ENCODE assay signal across 23 cellular contexts in the genomic region with DNA sequence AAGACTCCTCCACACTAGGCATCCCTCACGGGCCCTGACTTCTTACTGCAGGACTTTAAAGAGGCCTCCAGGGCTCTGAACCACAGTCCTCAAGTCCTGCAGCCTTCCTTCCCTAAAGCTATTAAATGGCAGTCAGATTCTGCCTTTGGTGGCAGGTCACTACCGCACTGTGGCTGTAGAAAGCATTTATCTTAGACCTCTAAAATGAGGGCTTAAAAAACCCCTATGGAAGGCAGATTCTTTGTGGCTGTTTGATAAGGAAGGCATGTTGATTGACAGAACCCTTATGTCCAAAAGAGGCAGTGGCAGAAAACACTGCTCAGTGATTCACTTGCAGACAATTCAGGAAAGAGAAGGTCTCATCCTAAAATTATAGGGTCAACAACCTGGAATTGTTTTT.
DNase-seq lines count a peak whose midpoint lies in the region; ATAC-seq lines count a peak whose summit lies in the region.
"Had no signal": no experiment of that assay in that cellular context is flagged by ENCODE, and none has a peak within 500 bp of the region (broad histone marks: within the 10 kb centered on the region; RNA-seq: fewer than 3 reads in every experiment).

No MANE protein-coding gene starts in this region.

- H3K36me3 ChIP-seq in trophoblast cell (ENCODE audit: control insufficient read depth in 1 of 2, insufficient read depth in 2 of 2, low read length in 2 of 2) = no peaks in the 10 kb centered on the region

- H4K91ac ChIP-seq in trophoblast cell (ENCODE audit: low read depth, low read length) = peak overlapping the region; percentile 55

- H3K4me1 ChIP-seq in trophoblast cell (ENCODE audit: control insufficient read depth in 1 of 2, insufficient read depth in 2 of 2, low read length in 2 of 2) = peaks cover 2 to 3% of the 10 kb centered on the region in 2 experiments
- H3K4me1 ChIP-seq: BLaER1 treated with 17β-estradiol and CSF1 and Interleukin-3, amounts not matched to agents 10 nM and 100 nM had no signal

- H3K79me1 ChIP-seq in trophoblast cell (ENCODE audit: low read length) = no peaks in the 10 kb centered on the region

- DNase-seq in NCI-H82 (lab: John Stamatoyannopoulos, UW) (peak; percentile 14), NCI-H82 treated with DMSO at 0.1 percent for 48 hours (lab: John Stamatoyannopoulos, UW; ENCODE audit: unreplicated experiment) (no peak), astrocyte of the hippocampus (ENCODE audit: low read depth, low spot score) (peak; percentile 14), islet precursor cell (peak; percentile 73), trophoblast cell (peak; percentile 57 to 91), RPMI8226 (no peak)
- DNase-seq: 8988T; CD4-positive, alpha-beta memory T cell; DMS 273 treated with DMSO at 0.1 percent for 48 hours; DMS79 treated with DMSO at 0.1 percent for 48 hours; KBM-7; MM.1S; NCI-H1092; NCI-H1436; NCI-H187 treated with DMSO at 0.1 percent for 48 hours; NCI-H2107; NCI-H510A treated with DMSO at 0.1 percent for 48 hours; NCI-H774; Right ventricle myocardium superior had no signal

- no peaks in the 10 kb centered on the region for H3K79me2 ChIP-seq in trophoblast cell (ENCODE audit: control insufficient read depth, insufficient read depth, low read length, poor library complexity)

- no peak overlapping the region for H3K4me3 ChIP-seq in trophoblast cell (ENCODE audit: low read depth, low read length)
- H3K4me3 ChIP-seq: BLaER1 treated with 17β-estradiol and CSF1 and Interleukin-3, amounts not matched to agents 10 nM and 100 nM had no signal

- H3K9ac ChIP-seq in trophoblast cell (ENCODE audit: low read length) = no peak overlapping the region
- H3K9ac ChIP-seq: BLaER1 treated with 17β-estradiol and CSF1 and Interleukin-3, amounts not matched to agents 10 nM and 100 nM had no signal

- no peak overlapping the region for H2BK120ac ChIP-seq in trophoblast cell (ENCODE audit: insufficient read depth, low read length, poor library complexity)

- H2AFZ ChIP-seq in trophoblast cell (ENCODE audit: insufficient read depth, low read length, poor library complexity) = no peak overlapping the region

- no peak overlapping the region for H3K14ac ChIP-seq in trophoblast cell (ENCODE audit: low read length)

- H4K12ac ChIP-seq in trophoblast cell (ENCODE audit: low read depth, low read length) = no peak overlapping the region

- H4K8ac ChIP-seq in trophoblast cell (ENCODE audit: low read depth, low read length) = no peak overlapping the region

- no peak overlapping the region for H3K27ac ChIP-seq in trophoblast cell (ENCODE audit: low read depth, low read length)
- H3K27ac ChIP-seq: BLaER1 treated with 17β-estradiol and CSF1 and Interleukin-3, amounts not matched to agents 10 nM and 100 nM had no signal

- H2AK5ac ChIP-seq in trophoblast cell (ENCODE audit: low read length) = no peak overlapping the region

- ATAC-seq in GM21515 (IDR thresholded peaks at IDR 0.05; ENCODE audit: unreplicated experiment) (no peak), GM19328 (IDR thresholded peaks at IDR 0.05; ENCODE audit: unreplicated experiment) (no peak)

- H2BK12ac ChIP-seq in trophoblast cell (ENCODE audit: low read length) = no peak overlapping the region

- no peaks in the 10 kb centered on the region for H3K27me3 ChIP-seq in trophoblast cell (ENCODE audit: insufficient read depth, low read length)
- H3K27me3 ChIP-seq: BLaER1 treated with 17β-estradiol and CSF1 and Interleukin-3, amounts not matched to agents 10 nM and 100 nM had no signal

- no peak overlapping the region for H3K23ac ChIP-seq in trophoblast cell (ENCODE audit: low read length)

- no peak overlapping the region for H3K4ac ChIP-seq in trophoblast cell (ENCODE audit: low read depth, low read length)

- H2BK5ac ChIP-seq in trophoblast cell (ENCODE audit: low read depth, low read length, poor library complexity) = no peak overlapping the region

- WGBS in trophoblast cell (ENCODE audit: extremely low coverage, insufficient coverage, insufficient read length) = no CpG with 5 or more reads among the region's 2 CpGs

- no peak overlapping the region for H3K18ac ChIP-seq in trophoblast cell (ENCODE audit: low read length)

- H3K9me3 ChIP-seq in trophoblast cell (ENCODE audit: insufficient read depth, low read depth, low read length) = no peaks in the 10 kb centered on the region
- H3K9me3 ChIP-seq: BLaER1 treated with 17β-estradiol and CSF1 and Interleukin-3, amounts not matched to agents 10 nM and 100 nM; Caco-2 had no signal

- H3K4me2 ChIP-seq in trophoblast cell (ENCODE audit: low read length) = no peak overlapping the region
- H3K4me2 ChIP-seq: BLaER1 treated with 17β-estradiol and CSF1 and Interleukin-3, amounts not matched to agents 10 nM and 100 nM had no signal

Comparison
In these comparisons a context has a peak if more than half of its experiments do, and no peak if none do; other contexts are left out.
1. DNase-seq: peak in NCI-H82 (single experiment), astrocyte of the hippocampus (single experiment), islet precursor cell (single experiment) and trophoblast cell (2 of 2); none in NCI-H82 treated with DMSO at 0.1 percent for 48 hours (single experiment) and RPMI8226 (single experiment).